ENCODE assay signal across 1 cellular context in genomic region chr1:67460648-67461500, GRCh38.
TF ChIP-seq lines count a peak whose summit lies in the region.

No MANE protein-coding gene starts in this region.

TF ChIP-seq in GM23338, 12 proteins besides CTCF, POLR2A, EP300 and RAD21:
- TF ChIP-seq ZNF462 (CRISPR knock-in tag; IDR thresholded peaks at IDR 0.05): no peak
- TF ChIP-seq JUNB (IDR thresholded peaks at IDR 0.05; ENCODE audit: unreplicated experiment): no peak
- no peak for TF ChIP-seq ZNF331 (CRISPR knock-in tag; IDR thresholded peaks at IDR 0.05; ENCODE audit: low read depth)
- no peak for TF ChIP-seq EZH2phosphoT487 (IDR thresholded peaks at IDR 0.05; ENCODE audit: unreplicated experiment)
- TF ChIP-seq ETS1 (IDR thresholded peaks at IDR 0.05): no peak
- no peak for TF ChIP-seq POLR2AphosphoS5 (IDR thresholded peaks at IDR 0.05; ENCODE audit: low read depth)
- TF ChIP-seq NANOG (IDR thresholded peaks at IDR 0.05; ENCODE audit: borderline replicate concordance): no peak
- no peak for TF ChIP-seq CREB1 (CRISPR knock-in tag; IDR thresholded peaks at IDR 0.05; ENCODE audit: low read depth)
- TF ChIP-seq STAT1 (IDR thresholded peaks at IDR 0.05; ENCODE audit: unreplicated experiment): no peak
- TF ChIP-seq EZH2 (IDR thresholded peaks at IDR 0.05; ENCODE audit: low read depth, unreplicated experiment): no peak
- no peak for TF ChIP-seq ZNF114 (CRISPR knock-in tag; IDR thresholded peaks at IDR 0.05)
- TF ChIP-seq REST (IDR thresholded peaks at IDR 0.05; ENCODE audit: unreplicated experiment): no peak
